10 cellular contexts compared by ENCODE assay signal in genomic region chr10:34495938-34496337, GRCh38.
"Had no signal": no experiment of that assay in that cellular context is flagged by ENCODE, and none has a peak within 500 bp of the region (broad histone marks: within the 10 kb centered on the region; RNA-seq: fewer than 3 reads in every experiment).

No MANE protein-coding gene starts in this region.

- H3K27me3 ChIP-seq: cardiac muscle cell had no signal

- H3K9me3 ChIP-seq: left ventricle myocardium inferior had no signal

- FAIRE-seq: astrocyte, colon, frontal cortex, keratinocyte, urothelium cell line had no signal

- DNase-seq: activated CD4-positive, alpha-beta T cell treated with anti-CD3 and anti-CD28 coated beads for 48 hours; activated naive CD4-positive, alpha-beta T cell treated with Interleukin-2 at 50 U/mL for 16 hours; activated naive CD8-positive, alpha-beta T cell treated with anti-CD3 and anti-CD28 coated beads, Interleukin-2, amount 50 U/mL, for 24 hours; left ventricle myocardium inferior had no signal

- H3K36me3 ChIP-seq: cardiac muscle cell, left ventricle myocardium inferior had no signal

- H3K27ac ChIP-seq: cardiac muscle cell, left ventricle myocardium inferior had no signal

- H3K4me3 ChIP-seq: cardiac muscle cell, left ventricle myocardium inferior had no signal
